ENCODE assay signal across 1 cellular context in the genomic region with DNA sequence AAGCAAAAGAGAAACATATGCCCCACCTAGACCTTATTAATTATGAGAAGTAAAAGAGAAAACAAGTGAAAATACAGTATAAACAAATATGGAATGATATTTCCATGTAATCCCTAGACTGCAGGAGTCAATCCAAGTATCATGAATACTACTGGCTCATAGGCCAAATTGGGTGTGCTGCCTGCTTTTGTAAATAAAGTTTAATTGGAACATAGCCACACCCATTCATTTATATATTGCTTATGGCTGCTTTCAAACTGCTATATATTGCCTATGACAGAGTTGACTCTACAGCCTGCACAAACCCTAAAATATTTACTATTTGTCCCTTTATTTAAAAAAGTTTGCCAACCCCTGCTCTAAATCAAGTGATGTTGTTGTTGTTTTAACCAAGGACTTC.
TF ChIP-seq lines count a peak whose summit lies in the region.

No MANE protein-coding gene starts in this region.

TF ChIP-seq in K562, 482 proteins besides CTCF, POLR2A, EP300 and RAD21 (continued from another document):
- TF ChIP-seq, protein P1, sequence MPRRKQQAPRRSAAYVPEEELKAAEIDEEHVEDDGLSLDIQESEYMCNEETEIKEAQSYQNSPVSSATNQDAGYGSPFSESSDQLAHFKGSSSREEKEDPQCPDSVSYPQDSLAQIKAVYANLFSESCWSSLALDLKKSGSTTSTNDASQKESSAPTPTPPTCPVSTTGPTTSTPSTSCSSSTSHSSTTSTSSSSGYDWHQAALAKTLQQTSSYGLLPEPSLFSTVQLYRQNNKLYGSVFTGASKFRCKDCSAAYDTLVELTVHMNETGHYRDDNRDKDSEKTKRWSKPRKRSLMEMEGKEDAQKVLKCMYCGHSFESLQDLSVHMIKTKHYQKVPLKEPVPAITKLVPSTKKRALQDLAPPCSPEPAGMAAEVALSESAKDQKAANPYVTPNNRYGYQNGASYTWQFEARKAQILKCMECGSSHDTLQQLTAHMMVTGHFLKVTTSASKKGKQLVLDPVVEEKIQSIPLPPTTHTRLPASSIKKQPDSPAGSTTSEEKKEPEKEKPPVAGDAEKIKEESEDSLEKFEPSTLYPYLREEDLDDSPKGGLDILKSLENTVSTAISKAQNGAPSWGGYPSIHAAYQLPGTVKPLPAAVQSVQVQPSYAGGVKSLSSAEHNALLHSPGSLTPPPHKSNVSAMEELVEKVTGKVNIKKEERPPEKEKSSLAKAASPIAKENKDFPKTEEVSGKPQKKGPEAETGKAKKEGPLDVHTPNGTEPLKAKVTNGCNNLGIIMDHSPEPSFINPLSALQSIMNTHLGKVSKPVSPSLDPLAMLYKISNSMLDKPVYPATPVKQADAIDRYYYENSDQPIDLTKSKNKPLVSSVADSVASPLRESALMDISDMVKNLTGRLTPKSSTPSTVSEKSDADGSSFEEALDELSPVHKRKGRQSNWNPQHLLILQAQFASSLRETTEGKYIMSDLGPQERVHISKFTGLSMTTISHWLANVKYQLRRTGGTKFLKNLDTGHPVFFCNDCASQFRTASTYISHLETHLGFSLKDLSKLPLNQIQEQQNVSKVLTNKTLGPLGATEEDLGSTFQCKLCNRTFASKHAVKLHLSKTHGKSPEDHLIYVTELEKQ (CRISPR knock-in tag; IDR thresholded peaks at IDR 0.05), result no peak
- TF ChIP-seq, protein P2, sequence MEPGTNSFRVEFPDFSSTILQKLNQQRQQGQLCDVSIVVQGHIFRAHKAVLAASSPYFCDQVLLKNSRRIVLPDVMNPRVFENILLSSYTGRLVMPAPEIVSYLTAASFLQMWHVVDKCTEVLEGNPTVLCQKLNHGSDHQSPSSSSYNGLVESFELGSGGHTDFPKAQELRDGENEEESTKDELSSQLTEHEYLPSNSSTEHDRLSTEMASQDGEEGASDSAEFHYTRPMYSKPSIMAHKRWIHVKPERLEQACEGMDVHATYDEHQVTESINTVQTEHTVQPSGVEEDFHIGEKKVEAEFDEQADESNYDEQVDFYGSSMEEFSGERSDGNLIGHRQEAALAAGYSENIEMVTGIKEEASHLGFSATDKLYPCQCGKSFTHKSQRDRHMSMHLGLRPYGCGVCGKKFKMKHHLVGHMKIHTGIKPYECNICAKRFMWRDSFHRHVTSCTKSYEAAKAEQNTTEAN (CRISPR knock-in tag; IDR thresholded peaks at IDR 0.05), result no peak
- TF ChIP-seq, protein P3, sequence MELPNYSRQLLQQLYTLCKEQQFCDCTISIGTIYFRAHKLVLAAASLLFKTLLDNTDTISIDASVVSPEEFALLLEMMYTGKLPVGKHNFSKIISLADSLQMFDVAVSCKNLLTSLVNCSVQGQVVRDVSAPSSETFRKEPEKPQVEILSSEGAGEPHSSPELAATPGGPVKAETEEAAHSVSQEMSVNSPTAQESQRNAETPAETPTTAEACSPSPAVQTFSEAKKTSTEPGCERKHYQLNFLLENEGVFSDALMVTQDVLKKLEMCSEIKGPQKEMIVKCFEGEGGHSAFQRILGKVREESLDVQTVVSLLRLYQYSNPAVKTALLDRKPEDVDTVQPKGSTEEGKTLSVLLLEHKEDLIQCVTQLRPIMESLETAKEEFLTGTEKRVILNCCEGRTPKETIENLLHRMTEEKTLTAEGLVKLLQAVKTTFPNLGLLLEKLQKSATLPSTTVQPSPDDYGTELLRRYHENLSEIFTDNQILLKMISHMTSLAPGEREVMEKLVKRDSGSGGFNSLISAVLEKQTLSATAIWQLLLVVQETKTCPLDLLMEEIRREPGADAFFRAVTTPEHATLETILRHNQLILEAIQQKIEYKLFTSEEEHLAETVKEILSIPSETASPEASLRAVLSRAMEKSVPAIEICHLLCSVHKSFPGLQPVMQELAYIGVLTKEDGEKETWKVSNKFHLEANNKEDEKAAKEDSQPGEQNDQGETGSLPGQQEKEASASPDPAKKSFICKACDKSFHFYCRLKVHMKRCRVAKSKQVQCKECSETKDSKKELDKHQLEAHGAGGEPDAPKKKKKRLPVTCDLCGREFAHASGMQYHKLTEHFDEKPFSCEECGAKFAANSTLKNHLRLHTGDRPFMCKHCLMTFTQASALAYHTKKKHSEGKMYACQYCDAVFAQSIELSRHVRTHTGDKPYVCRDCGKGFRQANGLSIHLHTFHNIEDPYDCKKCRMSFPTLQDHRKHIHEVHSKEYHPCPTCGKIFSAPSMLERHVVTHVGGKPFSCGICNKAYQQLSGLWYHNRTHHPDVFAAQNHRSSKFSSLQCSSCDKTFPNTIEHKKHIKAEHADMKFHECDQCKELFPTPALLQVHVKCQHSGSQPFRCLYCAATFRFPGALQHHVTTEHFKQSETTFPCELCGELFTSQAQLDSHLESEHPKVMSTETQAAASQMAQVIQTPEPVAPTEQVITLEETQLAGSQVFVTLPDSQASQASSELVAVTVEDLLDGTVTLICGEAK (IDR thresholded peaks at IDR 0.05), result peak; percentile 86
- TF ChIP-seq, protein P3 (CRISPR knock-in tag; IDR thresholded peaks at IDR 0.05), result no peak
TF ChIP-seq in K562: peak in this region for 1.
